Comparison of ENCODE assay signal across 1 cellular context in the genomic region with DNA sequence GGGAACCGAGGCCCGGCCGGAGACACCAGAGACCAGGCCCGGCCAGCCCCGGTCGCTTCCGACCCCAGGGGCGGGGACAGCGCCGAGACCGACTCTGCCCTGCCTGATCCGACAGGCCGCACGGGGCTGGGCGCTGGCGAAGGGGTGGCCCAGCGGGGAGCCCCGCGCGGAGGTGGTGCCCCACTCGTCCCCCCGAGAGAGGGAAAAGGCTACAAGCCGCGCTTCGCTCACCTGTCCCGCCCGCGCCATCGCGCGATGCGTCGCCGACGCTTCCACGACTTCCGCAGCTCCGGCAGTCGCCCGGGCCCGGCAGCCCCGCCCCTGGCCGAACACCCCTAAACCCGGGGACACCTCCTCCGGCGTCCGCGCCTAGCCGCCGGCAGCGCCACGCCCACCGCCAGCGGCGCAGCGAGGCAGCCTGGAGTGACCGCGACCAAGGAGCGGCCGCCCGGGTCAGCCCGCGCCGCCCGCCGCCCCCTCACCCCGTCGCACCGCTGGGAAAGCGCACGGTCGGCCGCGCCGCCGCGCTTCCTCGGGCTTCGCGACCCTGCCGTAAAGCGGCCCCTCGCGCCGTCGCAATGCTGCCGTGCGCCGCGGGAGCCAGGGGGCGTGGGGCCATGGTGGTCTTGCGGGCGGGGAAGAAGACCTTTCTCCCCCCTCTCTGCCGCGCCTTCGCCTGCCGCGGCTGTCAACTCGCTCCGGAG.
A peak's percentile ranks its signal among the peaks of the same experiment; 100 is the strongest.
TF ChIP-seq lines count a peak whose summit lies in the region.

A gene with protein sequence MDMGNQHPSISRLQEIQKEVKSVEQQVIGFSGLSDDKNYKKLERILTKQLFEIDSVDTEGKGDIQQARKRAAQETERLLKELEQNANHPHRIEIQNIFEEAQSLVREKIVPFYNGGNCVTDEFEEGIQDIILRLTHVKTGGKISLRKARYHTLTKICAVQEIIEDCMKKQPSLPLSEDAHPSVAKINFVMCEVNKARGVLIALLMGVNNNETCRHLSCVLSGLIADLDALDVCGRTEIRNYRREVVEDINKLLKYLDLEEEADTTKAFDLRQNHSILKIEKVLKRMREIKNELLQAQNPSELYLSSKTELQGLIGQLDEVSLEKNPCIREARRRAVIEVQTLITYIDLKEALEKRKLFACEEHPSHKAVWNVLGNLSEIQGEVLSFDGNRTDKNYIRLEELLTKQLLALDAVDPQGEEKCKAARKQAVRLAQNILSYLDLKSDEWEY (minus strand): TSS at position 273 of the 704 bp plus-strand sequence. CDS start 1,493 bp downstream, outside the sequence.
Gene COA8, plus strand, starts transcription at position 576 of the 704 bp plus-strand sequence. Its CDS starts 42 bp downstream, at position 618.

TF ChIP-seq in GM12878, 131 proteins besides CTCF, POLR2A, EP300 and RAD21 (continued from another document and continues in another):
- TF ChIP-seq, protein P1, sequence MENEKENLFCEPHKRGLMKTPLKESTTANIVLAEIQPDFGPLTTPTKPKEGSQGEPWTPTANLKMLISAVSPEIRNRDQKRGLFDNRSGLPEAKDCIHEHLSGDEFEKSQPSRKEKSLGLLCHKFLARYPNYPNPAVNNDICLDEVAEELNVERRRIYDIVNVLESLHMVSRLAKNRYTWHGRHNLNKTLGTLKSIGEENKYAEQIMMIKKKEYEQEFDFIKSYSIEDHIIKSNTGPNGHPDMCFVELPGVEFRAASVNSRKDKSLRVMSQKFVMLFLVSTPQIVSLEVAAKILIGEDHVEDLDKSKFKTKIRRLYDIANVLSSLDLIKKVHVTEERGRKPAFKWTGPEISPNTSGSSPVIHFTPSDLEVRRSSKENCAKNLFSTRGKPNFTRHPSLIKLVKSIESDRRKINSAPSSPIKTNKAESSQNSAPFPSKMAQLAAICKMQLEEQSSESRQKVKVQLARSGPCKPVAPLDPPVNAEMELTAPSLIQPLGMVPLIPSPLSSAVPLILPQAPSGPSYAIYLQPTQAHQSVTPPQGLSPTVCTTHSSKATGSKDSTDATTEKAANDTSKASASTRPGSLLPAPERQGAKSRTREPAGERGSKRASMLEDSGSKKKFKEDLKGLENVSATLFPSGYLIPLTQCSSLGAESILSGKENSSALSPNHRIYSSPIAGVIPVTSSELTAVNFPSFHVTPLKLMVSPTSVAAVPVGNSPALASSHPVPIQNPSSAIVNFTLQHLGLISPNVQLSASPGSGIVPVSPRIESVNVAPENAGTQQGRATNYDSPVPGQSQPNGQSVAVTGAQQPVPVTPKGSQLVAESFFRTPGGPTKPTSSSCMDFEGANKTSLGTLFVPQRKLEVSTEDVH (IDR thresholded peaks at IDR 0.05; ENCODE audit: low read depth, partially characterized antibody) = no peak
- TF ChIP-seq, protein P2, sequence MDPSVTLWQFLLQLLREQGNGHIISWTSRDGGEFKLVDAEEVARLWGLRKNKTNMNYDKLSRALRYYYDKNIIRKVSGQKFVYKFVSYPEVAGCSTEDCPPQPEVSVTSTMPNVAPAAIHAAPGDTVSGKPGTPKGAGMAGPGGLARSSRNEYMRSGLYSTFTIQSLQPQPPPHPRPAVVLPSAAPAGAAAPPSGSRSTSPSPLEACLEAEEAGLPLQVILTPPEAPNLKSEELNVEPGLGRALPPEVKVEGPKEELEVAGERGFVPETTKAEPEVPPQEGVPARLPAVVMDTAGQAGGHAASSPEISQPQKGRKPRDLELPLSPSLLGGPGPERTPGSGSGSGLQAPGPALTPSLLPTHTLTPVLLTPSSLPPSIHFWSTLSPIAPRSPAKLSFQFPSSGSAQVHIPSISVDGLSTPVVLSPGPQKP (IDR thresholded peaks at IDR 0.05; ENCODE audit: low read depth, low read length) = no peak
- TF ChIP-seq HDAC2 (IDR thresholded peaks at IDR 0.05) = no peak
- TF ChIP-seq, protein P3, sequence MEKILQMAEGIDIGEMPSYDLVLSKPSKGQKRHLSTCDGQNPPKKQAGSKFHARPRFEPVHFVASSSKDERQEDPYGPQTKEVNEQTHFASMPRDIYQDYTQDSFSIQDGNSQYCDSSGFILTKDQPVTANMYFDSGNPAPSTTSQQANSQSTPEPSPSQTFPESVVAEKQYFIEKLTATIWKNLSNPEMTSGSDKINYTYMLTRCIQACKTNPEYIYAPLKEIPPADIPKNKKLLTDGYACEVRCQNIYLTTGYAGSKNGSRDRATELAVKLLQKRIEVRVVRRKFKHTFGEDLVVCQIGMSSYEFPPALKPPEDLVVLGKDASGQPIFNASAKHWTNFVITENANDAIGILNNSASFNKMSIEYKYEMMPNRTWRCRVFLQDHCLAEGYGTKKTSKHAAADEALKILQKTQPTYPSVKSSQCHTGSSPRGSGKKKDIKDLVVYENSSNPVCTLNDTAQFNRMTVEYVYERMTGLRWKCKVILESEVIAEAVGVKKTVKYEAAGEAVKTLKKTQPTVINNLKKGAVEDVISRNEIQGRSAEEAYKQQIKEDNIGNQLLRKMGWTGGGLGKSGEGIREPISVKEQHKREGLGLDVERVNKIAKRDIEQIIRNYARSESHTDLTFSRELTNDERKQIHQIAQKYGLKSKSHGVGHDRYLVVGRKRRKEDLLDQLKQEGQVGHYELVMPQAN (conservative IDR thresholded peaks at IDR 0.05) = peak; percentile 84
- TF ChIP-seq BMI1 (IDR thresholded peaks at IDR 0.05; ENCODE audit: borderline replicate concordance) = no peak
- peak; percentile 89 for TF ChIP-seq DPF2 (IDR thresholded peaks at IDR 0.05)
- TF ChIP-seq, protein P4, sequence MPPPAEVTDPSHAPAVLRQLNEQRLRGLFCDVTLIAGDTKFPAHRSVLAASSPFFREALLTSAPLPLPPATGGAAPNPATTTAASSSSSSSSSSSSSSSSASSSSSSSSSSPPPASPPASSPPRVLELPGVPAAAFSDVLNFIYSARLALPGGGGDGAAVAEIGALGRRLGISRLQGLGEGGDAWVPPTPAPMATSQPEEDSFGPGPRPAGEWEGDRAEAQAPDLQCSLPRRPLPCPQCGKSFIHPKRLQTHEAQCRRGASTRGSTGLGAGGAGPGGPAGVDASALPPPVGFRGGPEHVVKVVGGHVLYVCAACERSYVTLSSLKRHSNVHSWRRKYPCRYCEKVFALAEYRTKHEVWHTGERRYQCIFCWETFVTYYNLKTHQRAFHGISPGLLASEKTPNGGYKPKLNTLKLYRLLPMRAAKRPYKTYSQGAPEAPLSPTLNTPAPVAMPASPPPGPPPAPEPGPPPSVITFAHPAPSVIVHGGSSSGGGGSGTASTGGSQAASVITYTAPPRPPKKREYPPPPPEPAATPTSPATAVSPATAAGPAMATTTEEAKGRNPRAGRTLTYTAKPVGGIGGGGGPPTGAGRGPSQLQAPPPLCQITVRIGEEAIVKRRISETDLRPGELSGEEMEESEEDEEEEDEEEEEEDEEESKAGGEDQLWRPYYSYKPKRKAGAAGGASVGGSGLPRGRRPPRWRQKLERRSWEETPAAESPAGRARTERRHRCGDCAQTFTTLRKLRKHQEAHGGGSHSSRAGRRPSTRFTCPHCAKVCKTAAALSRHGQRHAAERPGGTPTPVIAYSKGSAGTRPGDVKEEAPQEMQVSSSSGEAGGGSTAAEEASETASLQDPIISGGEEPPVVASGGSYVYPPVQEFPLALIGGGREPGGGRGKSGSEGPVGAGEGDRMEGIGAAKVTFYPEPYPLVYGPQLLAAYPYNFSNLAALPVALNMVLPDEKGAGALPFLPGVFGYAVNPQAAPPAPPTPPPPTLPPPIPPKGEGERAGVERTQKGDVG (CRISPR knock-in tag; IDR thresholded peaks at IDR 0.05) = no peak
- 0 out of 2 replicates have a peak, but pooled peaks have one; percentile 87 for TF ChIP-seq RB1 (IDR thresholded peaks at IDR 0.05; ENCODE audit: borderline replicate concordance)
- no peak for TF ChIP-seq FOXK2 (IDR thresholded peaks at IDR 0.05)
- TF ChIP-seq, protein P5, sequence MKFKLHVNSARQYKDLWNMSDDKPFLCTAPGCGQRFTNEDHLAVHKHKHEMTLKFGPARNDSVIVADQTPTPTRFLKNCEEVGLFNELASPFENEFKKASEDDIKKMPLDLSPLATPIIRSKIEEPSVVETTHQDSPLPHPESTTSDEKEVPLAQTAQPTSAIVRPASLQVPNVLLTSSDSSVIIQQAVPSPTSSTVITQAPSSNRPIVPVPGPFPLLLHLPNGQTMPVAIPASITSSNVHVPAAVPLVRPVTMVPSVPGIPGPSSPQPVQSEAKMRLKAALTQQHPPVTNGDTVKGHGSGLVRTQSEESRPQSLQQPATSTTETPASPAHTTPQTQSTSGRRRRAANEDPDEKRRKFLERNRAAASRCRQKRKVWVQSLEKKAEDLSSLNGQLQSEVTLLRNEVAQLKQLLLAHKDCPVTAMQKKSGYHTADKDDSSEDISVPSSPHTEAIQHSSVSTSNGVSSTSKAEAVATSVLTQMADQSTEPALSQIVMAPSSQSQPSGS (IDR thresholded peaks at IDR 0.05; ENCODE audit: low read length) = no peak
- no peak for TF ChIP-seq FOS (IDR thresholded peaks at IDR 0.05; ENCODE audit: borderline replicate concordance, extremely low read depth, insufficient read length)
- TF ChIP-seq CBFB (IDR thresholded peaks at IDR 0.05; ENCODE audit: low read depth) = no peak
- TF ChIP-seq GABPA (IDR thresholded peaks at IDR 0.05; ENCODE audit: low read depth) = no peak
- no peak for TF ChIP-seq POLR2AphosphoS2 (IDR thresholded peaks at IDR 0.05; ENCODE audit: low read depth, low read length)
- no peak for TF ChIP-seq PRDM15 (CRISPR knock-in tag; IDR thresholded peaks at IDR 0.05)
- no peak for TF ChIP-seq TCF7 (IDR thresholded peaks at IDR 0.05; ENCODE audit: borderline replicate concordance)
- no peak for TF ChIP-seq SREBF2 (IDR thresholded peaks at IDR 0.05; ENCODE audit: low read length)
- TF ChIP-seq ETV6 (conservative IDR thresholded peaks at IDR 0.05 in 1 of 2, IDR thresholded peaks at IDR 0.05 in 1 of 2; ENCODE audit: borderline replicate concordance in 1 of 2, low read depth in 1 of 2) = no peak
- TF ChIP-seq, protein P6, sequence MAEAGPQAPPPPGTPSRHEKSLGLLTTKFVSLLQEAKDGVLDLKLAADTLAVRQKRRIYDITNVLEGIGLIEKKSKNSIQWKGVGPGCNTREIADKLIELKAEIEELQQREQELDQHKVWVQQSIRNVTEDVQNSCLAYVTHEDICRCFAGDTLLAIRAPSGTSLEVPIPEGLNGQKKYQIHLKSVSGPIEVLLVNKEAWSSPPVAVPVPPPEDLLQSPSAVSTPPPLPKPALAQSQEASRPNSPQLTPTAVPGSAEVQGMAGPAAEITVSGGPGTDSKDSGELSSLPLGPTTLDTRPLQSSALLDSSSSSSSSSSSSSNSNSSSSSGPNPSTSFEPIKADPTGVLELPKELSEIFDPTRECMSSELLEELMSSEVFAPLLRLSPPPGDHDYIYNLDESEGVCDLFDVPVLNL (IDR thresholded peaks at IDR 0.05; ENCODE audit: low read depth, low read length) = no peak
- TF ChIP-seq BCL11A (IDR thresholded peaks at IDR 0.05; ENCODE audit: low read depth, low read length) = no peak
- TF ChIP-seq, protein P7, sequence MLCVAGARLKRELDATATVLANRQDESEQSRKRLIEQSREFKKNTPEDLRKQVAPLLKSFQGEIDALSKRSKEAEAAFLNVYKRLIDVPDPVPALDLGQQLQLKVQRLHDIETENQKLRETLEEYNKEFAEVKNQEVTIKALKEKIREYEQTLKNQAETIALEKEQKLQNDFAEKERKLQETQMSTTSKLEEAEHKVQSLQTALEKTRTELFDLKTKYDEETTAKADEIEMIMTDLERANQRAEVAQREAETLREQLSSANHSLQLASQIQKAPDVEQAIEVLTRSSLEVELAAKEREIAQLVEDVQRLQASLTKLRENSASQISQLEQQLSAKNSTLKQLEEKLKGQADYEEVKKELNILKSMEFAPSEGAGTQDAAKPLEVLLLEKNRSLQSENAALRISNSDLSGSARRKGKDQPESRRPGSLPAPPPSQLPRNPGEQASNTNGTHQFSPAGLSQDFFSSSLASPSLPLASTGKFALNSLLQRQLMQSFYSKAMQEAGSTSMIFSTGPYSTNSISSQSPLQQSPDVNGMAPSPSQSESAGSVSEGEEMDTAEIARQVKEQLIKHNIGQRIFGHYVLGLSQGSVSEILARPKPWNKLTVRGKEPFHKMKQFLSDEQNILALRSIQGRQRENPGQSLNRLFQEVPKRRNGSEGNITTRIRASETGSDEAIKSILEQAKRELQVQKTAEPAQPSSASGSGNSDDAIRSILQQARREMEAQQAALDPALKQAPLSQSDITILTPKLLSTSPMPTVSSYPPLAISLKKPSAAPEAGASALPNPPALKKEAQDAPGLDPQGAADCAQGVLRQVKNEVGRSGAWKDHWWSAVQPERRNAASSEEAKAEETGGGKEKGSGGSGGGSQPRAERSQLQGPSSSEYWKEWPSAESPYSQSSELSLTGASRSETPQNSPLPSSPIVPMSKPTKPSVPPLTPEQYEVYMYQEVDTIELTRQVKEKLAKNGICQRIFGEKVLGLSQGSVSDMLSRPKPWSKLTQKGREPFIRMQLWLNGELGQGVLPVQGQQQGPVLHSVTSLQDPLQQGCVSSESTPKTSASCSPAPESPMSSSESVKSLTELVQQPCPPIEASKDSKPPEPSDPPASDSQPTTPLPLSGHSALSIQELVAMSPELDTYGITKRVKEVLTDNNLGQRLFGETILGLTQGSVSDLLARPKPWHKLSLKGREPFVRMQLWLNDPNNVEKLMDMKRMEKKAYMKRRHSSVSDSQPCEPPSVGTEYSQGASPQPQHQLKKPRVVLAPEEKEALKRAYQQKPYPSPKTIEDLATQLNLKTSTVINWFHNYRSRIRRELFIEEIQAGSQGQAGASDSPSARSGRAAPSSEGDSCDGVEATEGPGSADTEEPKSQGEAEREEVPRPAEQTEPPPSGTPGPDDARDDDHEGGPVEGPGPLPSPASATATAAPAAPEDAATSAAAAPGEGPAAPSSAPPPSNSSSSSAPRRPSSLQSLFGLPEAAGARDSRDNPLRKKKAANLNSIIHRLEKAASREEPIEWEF (IDR thresholded peaks at IDR 0.05; ENCODE audit: insufficient replicate concordance, low read depth, low read length) = no peak
- TF ChIP-seq ZZZ3 (IDR thresholded peaks at IDR 0.05; ENCODE audit: control insufficient read depth, insufficient read length, low read depth) = no peak
- no peak for TF ChIP-seq PML (IDR thresholded peaks at IDR 0.05; ENCODE audit: low read length)
- no peak for TF ChIP-seq RCOR1 (conservative IDR thresholded peaks at IDR 0.05; ENCODE audit: low read depth, low read length)
- TF ChIP-seq ZBED1 (IDR thresholded peaks at IDR 0.05; ENCODE audit: borderline replicate concordance) = no peak
- no peak for TF ChIP-seq RAD51 (IDR thresholded peaks at IDR 0.05)
- TF ChIP-seq HDAC6 (IDR thresholded peaks at IDR 0.05; ENCODE audit: unreplicated experiment) = no peak
